17 cellular contexts compared by ENCODE assay signal in genomic region chr4:125961626-125962025, GRCh38.
A peak's percentile ranks its signal among the peaks of the same experiment; 100 is the strongest.
DNase-seq lines count a peak whose midpoint lies in the region; ATAC-seq and TF ChIP-seq lines count a peak whose summit lies in the region.
"Had no signal": no experiment of that assay in that cellular context is flagged by ENCODE, and none has a peak within 500 bp of the region (broad histone marks: within the 10 kb centered on the region; RNA-seq: fewer than 3 reads in every experiment).

No MANE protein-coding gene starts in this region.

- H3K27ac ChIP-seq in right cardiac atrium (ENCODE audit: low read length) (no peak overlapping the region), left ventricle myocardium inferior (replicated peaks) (no peak overlapping the region), trophoblast cell (ENCODE audit: low read depth, low read length) (no peak overlapping the region)
- H3K27ac ChIP-seq: GM23248, HL-60 had no signal

- H3K14ac ChIP-seq in trophoblast cell (ENCODE audit: low read length): no peak overlapping the region

- no peak overlapping the region for H3K4ac ChIP-seq in trophoblast cell (ENCODE audit: low read depth, low read length)

- no peak overlapping the region for H2BK12ac ChIP-seq in trophoblast cell (ENCODE audit: low read length)

- H3K9ac ChIP-seq in trophoblast cell (ENCODE audit: low read length): no peak overlapping the region
- H3K9ac ChIP-seq: GM23248 had no signal

- no peak overlapping the region for H3K23ac ChIP-seq in trophoblast cell (ENCODE audit: low read length)

- H3K4me3 ChIP-seq in right cardiac atrium (ENCODE audit: low read length): no peak overlapping the region
- no peak overlapping the region for H3K4me3 ChIP-seq in left ventricle myocardium inferior
- no peak overlapping the region for H3K4me3 ChIP-seq in trophoblast cell (ENCODE audit: low read depth, low read length)
- H3K4me3 ChIP-seq: GM23248 had no signal

- H3K36me3 ChIP-seq in left ventricle myocardium inferior (no peaks in the 10 kb centered on the region), trophoblast cell (ENCODE audit: control insufficient read depth in 1 of 2, insufficient read depth in 2 of 2, low read length in 2 of 2) (no peaks in the 10 kb centered on the region)
- H3K36me3 ChIP-seq: BE2C had no signal

- H3K4me2 ChIP-seq in trophoblast cell (ENCODE audit: low read length): no peak overlapping the region

- no peaks in the 10 kb centered on the region for H3K36me3 Mint-ChIP-seq in glutamatergic neuron (ENCODE audit: unreplicated experiment)
- H3K36me3 Mint-ChIP-seq: CD4-positive, CD25-positive, alpha-beta regulatory T cell; CD8-positive, alpha-beta memory T cell had no signal

- H3K9me3 Mint-ChIP-seq in glutamatergic neuron (ENCODE audit: unreplicated experiment): peaks cover 9% of the 10 kb centered on the region

- no peaks in the 10 kb centered on the region for H3K79me1 ChIP-seq in trophoblast cell (ENCODE audit: low read length)

- ATAC-seq in right cardiac atrium: no peak

- no peak overlapping the region for H2AK5ac ChIP-seq in trophoblast cell (ENCODE audit: low read length)

- no peak overlapping the region for H4K8ac ChIP-seq in trophoblast cell (ENCODE audit: low read depth, low read length)

- intact Hi-C loops in right cardiac atrium (cut with DNase I): no loop called here
- intact Hi-C loops in left ventricle myocardium inferior (cut with micrococcal nuclease): no loop called here
- intact Hi-C loops in posterior vena cava (cut with DNase I): no loop called here

- TF ChIP-seq CTCF in left ventricle myocardium inferior (IDR thresholded peaks at IDR 0.05; ENCODE audit: borderline replicate concordance): no peak
- TF ChIP-seq CTCF in glutamatergic neuron (IDR thresholded peaks at IDR 0.05; ENCODE audit: partially characterized antibody, unreplicated experiment): no peak

- H2BK5ac ChIP-seq in trophoblast cell (ENCODE audit: low read depth, low read length, poor library complexity): no peak overlapping the region

- peak overlapping the region; percentile 70 for H3K4me3 Mint-ChIP-seq in glutamatergic neuron (ENCODE audit: unreplicated experiment)
- H3K4me3 Mint-ChIP-seq: CD4-positive, CD25-positive, alpha-beta regulatory T cell; CD8-positive, alpha-beta memory T cell had no signal

- H3K4me1 Mint-ChIP-seq in glutamatergic neuron (ENCODE audit: low read depth, unreplicated experiment): peaks cover 22% of the 10 kb centered on the region
- H3K4me1 Mint-ChIP-seq: CD4-positive, CD25-positive, alpha-beta regulatory T cell; CD8-positive, alpha-beta memory T cell had no signal

- H4K91ac ChIP-seq in trophoblast cell (ENCODE audit: low read depth, low read length): no peak overlapping the region

- peaks cover 7% of the 10 kb centered on the region for H3K27me3 Mint-ChIP-seq in glutamatergic neuron (ENCODE audit: unreplicated experiment)
- H3K27me3 Mint-ChIP-seq: CD4-positive, CD25-positive, alpha-beta regulatory T cell had no signal

- H3K27ac Mint-ChIP-seq in glutamatergic neuron (ENCODE audit: unreplicated experiment): peak overlapping the region; percentile 98
- H3K27ac Mint-ChIP-seq: CD4-positive, CD25-positive, alpha-beta regulatory T cell; CD8-positive, alpha-beta memory T cell had no signal

- DNase-seq in right cardiac atrium: peak in 2 of 3 donors; percentile 9 to 15
- DNase-seq in left ventricle myocardium inferior: no peak
- DNase-seq in glutamatergic neuron: peak; percentile 78
- DNase-seq in posterior vena cava (ENCODE audit: low spot score): peak; percentile 59
- DNase-seq in DMS79 treated with DMSO at 0.1 percent for 48 hours (lab: John Stamatoyannopoulos, UW): no peak
- no peak for DNase-seq in trophoblast cell
- no peak for DNase-seq in 8988T
- DNase-seq: BE2C; C1 segment of cervical spinal cord; CD4-positive, CD25-positive, alpha-beta regulatory T cell; CD8-positive, alpha-beta memory T cell; COR-L47; DMS 273 treated with DMSO at 0.1 percent for 48 hours; DMS53; GM23248; HCEC 1CT had no signal

- H3K79me2 ChIP-seq in trophoblast cell (ENCODE audit: control insufficient read depth, insufficient read depth, low read length, poor library complexity): no peaks in the 10 kb centered on the region

- H2AFZ ChIP-seq in trophoblast cell (ENCODE audit: insufficient read depth, low read length, poor library complexity): no peak overlapping the region
- H2AFZ ChIP-seq: GM23248 had no signal

- H3K18ac ChIP-seq in trophoblast cell (ENCODE audit: low read length): no peak overlapping the region

- WGBS in right cardiac atrium: 87% methylated on average over 5 of the region's 5 CpGs
- no CpG with 5 or more reads among the region's 5 CpGs for WGBS in trophoblast cell (ENCODE audit: extremely low coverage, insufficient coverage, insufficient read length)

- H3K4me1 ChIP-seq in right cardiac atrium (ENCODE audit: control insufficient read depth, insufficient read depth, low read length): no peaks in the 10 kb centered on the region
- H3K4me1 ChIP-seq in left ventricle myocardium inferior: no peaks in the 10 kb centered on the region
- H3K4me1 ChIP-seq in trophoblast cell (ENCODE audit: control insufficient read depth in 1 of 2, insufficient read depth in 2 of 2, low read length in 2 of 2): no peaks in the 10 kb centered on the region
- H3K4me1 ChIP-seq: BE2C had no signal

- no peak overlapping the region for H4K12ac ChIP-seq in trophoblast cell (ENCODE audit: low read depth, low read length)

- H3K9me3 ChIP-seq in right cardiac atrium (ENCODE audit: control insufficient read depth, low read length): no peaks in the 10 kb centered on the region
- H3K9me3 ChIP-seq in left ventricle myocardium inferior (replicated peaks): no peaks in the 10 kb centered on the region
- H3K9me3 ChIP-seq in trophoblast cell (ENCODE audit: insufficient read depth, low read depth, low read length): no peaks in the 10 kb centered on the region
- H3K9me3 ChIP-seq: BE2C had no signal

- no peak overlapping the region for H2BK120ac ChIP-seq in trophoblast cell (ENCODE audit: insufficient read depth, low read length, poor library complexity)

- H3K27me3 ChIP-seq in right cardiac atrium (ENCODE audit: control insufficient read depth, insufficient read depth) (no peaks in the 10 kb centered on the region), left ventricle myocardium inferior (ENCODE audit: low read depth) (no peaks in the 10 kb centered on the region), trophoblast cell (ENCODE audit: insufficient read depth, low read length) (no peaks in the 10 kb centered on the region)
- H3K27me3 ChIP-seq: BE2C had no signal

Comparison
In these comparisons a context has a peak if more than half of its experiments do, and no peak if none do; other contexts are left out.
1. DNase-seq: peak in right cardiac atrium (2 of 3), glutamatergic neuron (single experiment) and posterior vena cava (single experiment); none in left ventricle myocardium inferior (single experiment), DMS79 treated with DMSO at 0.1 percent for 48 hours (single experiment), trophoblast cell (0 of 2) and 8988T (single experiment).